20 cellular contexts compared by ENCODE assay signal in genomic region chr3:178950676-178951075, GRCh38.
A peak's percentile ranks its signal among the peaks of the same experiment; 100 is the strongest.
DNase-seq lines count a peak whose midpoint lies in the region; ATAC-seq and TF ChIP-seq lines count a peak whose summit lies in the region.
"Had no signal": no experiment of that assay in that cellular context is flagged by ENCODE, and none has a peak within 500 bp of the region (broad histone marks: within the 10 kb centered on the region; RNA-seq: fewer than 3 reads in every experiment).

No MANE protein-coding gene starts in this region.

- ATAC-seq in activated CD4-positive, alpha-beta T cell treated with anti-CD3 and anti-CD28 coated beads for 36 hours, result peak; percentile 95
- peak; percentile 90 for ATAC-seq in activated T-helper 17 cell treated with anti-CD3 and anti-CD28 coated beads, Interleukin-2, amount 50 U/mL, for 72 hours (replicated peaks)
- ATAC-seq in foreskin keratinocyte, result peak; percentile 97
- ATAC-seq in GM18867 (IDR thresholded peaks at IDR 0.05; ENCODE audit: unreplicated experiment), result no peak
- ATAC-seq: A549; effector memory CD8-positive, alpha-beta T cell; lower lobe of right lung; right lobe of liver had no signal

- no peaks in the 10 kb centered on the region for H3K27me3 ChIP-seq in ACC112 (ENCODE audit: insufficient read depth, low read length)
- H3K27me3 ChIP-seq in foreskin keratinocyte, result no peaks in the 10 kb centered on the region
- H3K27me3 ChIP-seq: BLaER1, right lobe of liver had no signal

- intact Hi-C loops in activated CD4-positive, alpha-beta T cell treated with anti-CD3 and anti-CD28 coated beads for 36 hours (cut with DNase I, micrococcal nuclease), result no loop called here

- no peaks in the 10 kb centered on the region for H3K27me3 Mint-ChIP-seq in activated CD4-positive, alpha-beta T cell treated with anti-CD3 and anti-CD28 coated beads for 36 hours
- H3K27me3 Mint-ChIP-seq in activated T-helper 17 cell treated with anti-CD3 and anti-CD28 coated beads, Interleukin-2, amount 50 U/mL, for 72 hours, result no peaks in the 10 kb centered on the region
- H3K27me3 Mint-ChIP-seq: effector memory CD8-positive, alpha-beta T cell had no signal

- H3K4me1 ChIP-seq in ACC112 (ENCODE audit: control insufficient read depth, insufficient read depth, low read length, unreplicated experiment), result peaks cover 7% of the 10 kb centered on the region
- peaks cover 4% of the 10 kb centered on the region for H3K4me1 ChIP-seq in foreskin keratinocyte
- H3K4me1 ChIP-seq: A549, BLaER1, lower lobe of right lung, right lobe of liver had no signal

- H3K79me2 ChIP-seq in ACC112 (ENCODE audit: control insufficient read depth, insufficient read depth, low read length, unreplicated experiment), result no peaks in the 10 kb centered on the region

- no peaks in the 10 kb centered on the region; the same call in 1 of the 2 replicates for H3K36me3 ChIP-seq in ACC112 (ENCODE audit: insufficient read depth, low read length)
- H3K36me3 ChIP-seq: BLaER1, lower lobe of right lung, right lobe of liver, WERI-Rb-1 had no signal

- CTCF ChIA-PET in activated CD4-positive, alpha-beta T cell treated with anti-CD3 and anti-CD28 coated beads for 36 hours (lab: Charles Lee), result no interaction called here

- H3K27ac ChIP-seq in ACC112 (ENCODE audit: low read depth, low read length) (no peak overlapping the region), foreskin keratinocyte (no peak overlapping the region)
- H3K27ac ChIP-seq: A549, BLaER1, lower lobe of right lung, right lobe of liver, WERI-Rb-1 had no signal

- no peak overlapping the region for H3K4me3 Mint-ChIP-seq in activated CD4-positive, alpha-beta T cell treated with anti-CD3 and anti-CD28 coated beads for 36 hours
- H3K4me3 Mint-ChIP-seq in activated T-helper 17 cell treated with anti-CD3 and anti-CD28 coated beads, Interleukin-2, amount 50 U/mL, for 72 hours, result no peak overlapping the region
- H3K4me3 Mint-ChIP-seq: effector memory CD8-positive, alpha-beta T cell had no signal

- no peak overlapping the region for H3K4me3 ChIP-seq in ACC112 (ENCODE audit: low read depth, low read length)
- H3K4me3 ChIP-seq: A549, BLaER1, lower lobe of right lung, right lobe of liver had no signal

- H3K36me3 Mint-ChIP-seq in activated CD4-positive, alpha-beta T cell treated with anti-CD3 and anti-CD28 coated beads for 36 hours (ENCODE audit: low read depth), result no peaks in the 10 kb centered on the region
- H3K36me3 Mint-ChIP-seq in activated T-helper 17 cell treated with anti-CD3 and anti-CD28 coated beads, Interleukin-2, amount 50 U/mL, for 72 hours (ENCODE audit: low read depth), result no peaks in the 10 kb centered on the region

- peak; percentile 54 for DNase-seq in activated CD4-positive, alpha-beta T cell treated with anti-CD3 and anti-CD28 coated beads for 36 hours
- no peak for DNase-seq in activated CD4-positive, alpha-beta T cell treated with anti-CD3 and anti-CD28 coated beads, Interleukin-2, amount 50 U/mL, for 4 hours
- DNase-seq in foreskin keratinocyte, result peak; percentile 70 to 91
- DNase-seq in GM19238 (ENCODE audit: insufficient read length, low spot score), result no peak
- no peak for DNase-seq in NCI-H1048 (lab: John Stamatoyannopoulos, UW)
- DNase-seq: activated effector memory CD4-positive, alpha-beta T cell treated with anti-CD3 and anti-CD28 coated beads, Interleukin-2, amount 50 U/mL, for 16 hours; Calu3; effector memory CD8-positive, alpha-beta T cell; Karpas-422; lower lobe of right lung; NCI-H2107; NCI-H526; right lobe of liver; Right ventricle myocardium superior; WERI-Rb-1 had no signal

- H2AFZ ChIP-seq in ACC112 (ENCODE audit: low read length, unreplicated experiment), result peak overlapping the region; percentile 18

- POLR2A ChIA-PET in activated CD4-positive, alpha-beta T cell treated with anti-CD3 and anti-CD28 coated beads for 36 hours (lab: Charles Lee), result no interaction called here

- TF ChIP-seq CTCF in foreskin keratinocyte (conservative IDR thresholded peaks at IDR 0.05), result no peak

- H3K9me3 Mint-ChIP-seq in activated CD4-positive, alpha-beta T cell treated with anti-CD3 and anti-CD28 coated beads for 36 hours (ENCODE audit: low read depth), result peaks cover 8% of the 10 kb centered on the region
- peaks cover 7% of the 10 kb centered on the region for H3K9me3 Mint-ChIP-seq in activated T-helper 17 cell treated with anti-CD3 and anti-CD28 coated beads, Interleukin-2, amount 50 U/mL, for 72 hours

- H3K4me1 Mint-ChIP-seq in activated CD4-positive, alpha-beta T cell treated with anti-CD3 and anti-CD28 coated beads for 36 hours, result peaks cover 4% of the 10 kb centered on the region
- H3K4me1 Mint-ChIP-seq in activated T-helper 17 cell treated with anti-CD3 and anti-CD28 coated beads, Interleukin-2, amount 50 U/mL, for 72 hours, result no peaks in the 10 kb centered on the region

- H3K27ac Mint-ChIP-seq in activated CD4-positive, alpha-beta T cell treated with anti-CD3 and anti-CD28 coated beads for 36 hours, result peak overlapping the region; percentile 7
- peak overlapping the region; percentile 39 for H3K27ac Mint-ChIP-seq in activated T-helper 17 cell treated with anti-CD3 and anti-CD28 coated beads, Interleukin-2, amount 50 U/mL, for 72 hours
- H3K27ac Mint-ChIP-seq: effector memory CD8-positive, alpha-beta T cell had no signal

Comparison
In these comparisons a context has a peak if more than half of its experiments do, and no peak if none do; other contexts are left out.
1. DNase-seq: peak in activated CD4-positive, alpha-beta T cell treated with anti-CD3 and anti-CD28 coated beads for 36 hours (single experiment) and foreskin keratinocyte (2 of 2); none in activated CD4-positive, alpha-beta T cell treated with anti-CD3 and anti-CD28 coated beads, Interleukin-2, amount 50 U/mL, for 4 hours (0 of 2), GM19238 (single experiment) and NCI-H1048 (single experiment).